9 cellular contexts compared by ENCODE assay signal in the genomic region with DNA sequence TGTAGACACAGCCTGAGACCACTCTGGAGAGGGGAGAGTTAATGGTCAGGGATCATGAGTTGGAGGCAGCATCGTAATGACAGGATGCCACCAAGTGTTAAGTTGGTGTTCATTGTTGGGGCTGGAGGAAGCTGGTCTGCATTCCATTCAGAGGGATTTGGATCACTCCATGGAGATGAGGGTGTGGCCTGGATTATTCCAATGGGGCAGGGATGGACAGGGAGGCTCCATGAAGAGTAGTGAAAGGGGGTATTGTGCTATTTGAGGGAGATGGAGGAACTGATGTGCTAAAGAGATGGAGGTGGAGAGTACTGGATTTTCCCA. TPM values are rescaled to one million over a fixed set of nuclear protein-coding genes. Genes with fewer than 3 reads are reported as not detected.
DNase-seq lines count a peak whose midpoint lies in the region; ATAC-seq and TF ChIP-seq lines count a peak whose summit lies in the region.
"Had no signal": no experiment of that assay in that cellular context is flagged by ENCODE, and none has a peak within 500 bp of the region (broad histone marks: within the 10 kb centered on the region; RNA-seq: fewer than 3 reads in every experiment).

No MANE protein-coding gene starts in this region.

- peak overlapping the region; percentile 77 for H2BK12ac ChIP-seq in neuronal stem cell (ENCODE audit: low read length)

- peak overlapping the region; percentile 86 for H3K27ac ChIP-seq in neuronal stem cell (replicated peaks; ENCODE audit: low read length)

- H3K4ac ChIP-seq in neuronal stem cell (ENCODE audit: low read length), result peak overlapping the region; percentile 93

- H3K4me1 ChIP-seq in neuronal stem cell (ENCODE audit: control insufficient read depth in 2 of 2, insufficient read depth in 1 of 2, low read depth in 1 of 2, low read length in 2 of 2), result peaks cover 15 to 23% of the 10 kb centered on the region in 2 donors

- peak overlapping the region; percentile 97 for H3K18ac ChIP-seq in neuronal stem cell (ENCODE audit: low read length)

- H3K27me3 ChIP-seq in neuronal stem cell (ENCODE audit: control insufficient read depth in 3 of 3, insufficient read depth in 3 of 3, low read depth in 1 of 3, low read length in 3 of 3), result no peaks in the 10 kb centered on the region

- H2BK120ac ChIP-seq in neuronal stem cell (ENCODE audit: low read depth, low read length), result peak overlapping the region; percentile 63

- peak overlapping the region; percentile 96 for H2BK5ac ChIP-seq in neuronal stem cell (ENCODE audit: low read length)

- no CpG with 5 or more reads among the region's 1 CpG for WGBS in neuronal stem cell (ENCODE audit: extremely low coverage in 2 of 2, insufficient read length in 2 of 2, insufficient replicate concordance in 1 of 2), 2 donors

- peak overlapping the region; percentile 84 for H2BK15ac ChIP-seq in neuronal stem cell (ENCODE audit: low read length)

- H3K9ac ChIP-seq in neuronal stem cell (ENCODE audit: low read depth, low read length, poor library complexity), result no peak overlapping the region

- DNase-seq in GM04503 (ENCODE audit: low read depth), result peak; percentile 76
- peak; percentile 11 for DNase-seq in NCI-H526 treated with DMSO at 0.1 percent for 48 hours (lab: John Stamatoyannopoulos, UW)
- DNase-seq in epithelial cell of esophagus (ENCODE audit: low read depth), result peak; percentile 29
- peak; percentile 71 for DNase-seq in neuronal stem cell (ENCODE audit: low spot score)
- DNase-seq in NCI-H1092 treated with DMSO at 0.1 percent for 48 hours (lab: John Stamatoyannopoulos, UW), result no peak
- no peak for DNase-seq in NCI-H510A treated with DMSO at 0.1 percent for 48 hours (lab: John Stamatoyannopoulos, UW)
- DNase-seq: left cardiac atrium, NCI-H1092 had no signal

- no peak overlapping the region for H3K14ac ChIP-seq in neuronal stem cell (ENCODE audit: low read length)

- no peak overlapping the region for H4K91ac ChIP-seq in neuronal stem cell (ENCODE audit: low read depth, low read length, poor library complexity)

- H3K9me3 ChIP-seq in neuronal stem cell (replicated peaks in 1 of 2; ENCODE audit: control insufficient read depth in 2 of 2, insufficient read depth in 1 of 2, low read depth in 1 of 2, low read length in 2 of 2), result no peaks in the 10 kb centered on the region

- peaks cover 13 to 65% of the 10 kb centered on the region in 2 donors for H3K36me3 ChIP-seq in neuronal stem cell (replicated peaks in 1 of 2; ENCODE audit: control insufficient read depth in 2 of 2, insufficient read depth in 2 of 2, low read length in 2 of 2)

- no peaks in the 10 kb centered on the region for H3K79me1 ChIP-seq in neuronal stem cell (ENCODE audit: low read depth, low read length)

- no peak for ATAC-seq in HG02588 (IDR thresholded peaks at IDR 0.05; ENCODE audit: unreplicated experiment)

- H4K8ac ChIP-seq in neuronal stem cell (ENCODE audit: low read depth, low read length), result peak overlapping the region; percentile 97

- H3K23ac ChIP-seq in neuronal stem cell (ENCODE audit: low read depth, low read length, poor library complexity), result peak overlapping the region; percentile 89

- H3K4me3 ChIP-seq in epithelial cell of esophagus (ENCODE audit: low read length) (no peak overlapping the region), neuronal stem cell (ENCODE audit: low read length in 2 of 2) (no peak overlapping the region)

- H2AK5ac ChIP-seq in neuronal stem cell (ENCODE audit: low read depth, low read length), result peak overlapping the region; percentile 95

- peak overlapping the region; percentile 21 for H3K4me2 ChIP-seq in neuronal stem cell (ENCODE audit: insufficient read depth, low read length, poor library complexity, severe bottlenecking)

- no peak for TF ChIP-seq CTCF in epithelial cell of esophagus (IDR thresholded peaks at IDR 0.05; ENCODE audit: insufficient read depth, low read depth, low read length, missing control alignments)

- H2AFZ ChIP-seq in neuronal stem cell (ENCODE audit: low read length), result peak overlapping the region; percentile 37

RNA-seq across cellular contexts. Expression of a gene that starts 1.1 kb away (rescaled TPM):
- 4.0 TPM for polyA plus RNA-seq in neuronal stem cell (2013, experiment 1 of 2)
- 3.4 TPM for polyA plus RNA-seq in neuronal stem cell (2013, experiment 2 of 2)

RNA-seq across cellular contexts. Expression of a gene that starts 13.5 kb away (rescaled TPM):
- polyA plus RNA-seq in neuronal stem cell (2013, experiment 1 of 2), result 0.67 TPM
- 0.87 TPM for polyA plus RNA-seq in neuronal stem cell (2013, experiment 2 of 2)

RNA-seq across cellular contexts. Expression of a gene that starts 23.8 kb away (rescaled TPM):
- polyA plus RNA-seq in neuronal stem cell (2013, experiment 1 of 2), result 25.1 TPM
- 25.6 TPM for polyA plus RNA-seq in neuronal stem cell (2013, experiment 2 of 2)

RNA-seq across cellular contexts. Expression of a gene that starts 27.2 kb away (rescaled TPM):
- 220 TPM for polyA plus RNA-seq in neuronal stem cell (2013, experiment 1 of 2)
- 216 TPM for polyA plus RNA-seq in neuronal stem cell (2013, experiment 2 of 2)

RNA-seq across cellular contexts. Expression of a gene that starts 32.0 kb away (rescaled TPM):
- polyA plus RNA-seq in neuronal stem cell (2013, experiment 1 of 2), result 31.2 TPM
- 31.5 TPM for polyA plus RNA-seq in neuronal stem cell (2013, experiment 2 of 2)

Comparison
In these comparisons a context has a peak if more than half of its experiments do, and no peak if none do; other contexts are left out.
1. DNase-seq: peak in GM04503 (single experiment), NCI-H526 treated with DMSO at 0.1 percent for 48 hours (single experiment), epithelial cell of esophagus (single experiment) and neuronal stem cell (single experiment); none in NCI-H1092 treated with DMSO at 0.1 percent for 48 hours (single experiment) and NCI-H510A treated with DMSO at 0.1 percent for 48 hours (single experiment).